1 cellular context compared by ENCODE assay signal in the genomic region with DNA sequence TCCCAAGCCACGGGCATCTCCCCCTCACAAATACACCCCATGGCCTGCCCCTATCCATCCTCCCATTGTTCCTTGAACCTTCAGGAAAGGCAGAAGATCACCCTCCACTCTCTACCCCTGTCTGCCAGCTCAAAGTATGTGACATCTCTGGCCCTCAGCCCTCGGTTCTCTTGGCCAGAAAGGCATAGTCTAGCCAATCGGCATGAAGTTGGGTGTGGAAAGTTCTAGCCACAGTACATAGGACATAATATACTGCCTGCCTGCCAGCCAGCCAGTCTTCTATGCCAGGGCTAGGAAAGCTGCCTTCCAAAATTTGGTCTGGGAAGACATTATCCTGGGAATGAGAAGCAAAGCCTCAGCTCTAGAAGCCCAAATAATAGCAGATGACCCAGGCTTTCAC.
TF ChIP-seq lines count a peak whose summit lies in the region.

No MANE protein-coding gene starts in this region.

TF ChIP-seq in GM23338, 12 proteins besides CTCF, POLR2A, EP300 and RAD21 (continued from another document):
- TF ChIP-seq, protein P1, sequence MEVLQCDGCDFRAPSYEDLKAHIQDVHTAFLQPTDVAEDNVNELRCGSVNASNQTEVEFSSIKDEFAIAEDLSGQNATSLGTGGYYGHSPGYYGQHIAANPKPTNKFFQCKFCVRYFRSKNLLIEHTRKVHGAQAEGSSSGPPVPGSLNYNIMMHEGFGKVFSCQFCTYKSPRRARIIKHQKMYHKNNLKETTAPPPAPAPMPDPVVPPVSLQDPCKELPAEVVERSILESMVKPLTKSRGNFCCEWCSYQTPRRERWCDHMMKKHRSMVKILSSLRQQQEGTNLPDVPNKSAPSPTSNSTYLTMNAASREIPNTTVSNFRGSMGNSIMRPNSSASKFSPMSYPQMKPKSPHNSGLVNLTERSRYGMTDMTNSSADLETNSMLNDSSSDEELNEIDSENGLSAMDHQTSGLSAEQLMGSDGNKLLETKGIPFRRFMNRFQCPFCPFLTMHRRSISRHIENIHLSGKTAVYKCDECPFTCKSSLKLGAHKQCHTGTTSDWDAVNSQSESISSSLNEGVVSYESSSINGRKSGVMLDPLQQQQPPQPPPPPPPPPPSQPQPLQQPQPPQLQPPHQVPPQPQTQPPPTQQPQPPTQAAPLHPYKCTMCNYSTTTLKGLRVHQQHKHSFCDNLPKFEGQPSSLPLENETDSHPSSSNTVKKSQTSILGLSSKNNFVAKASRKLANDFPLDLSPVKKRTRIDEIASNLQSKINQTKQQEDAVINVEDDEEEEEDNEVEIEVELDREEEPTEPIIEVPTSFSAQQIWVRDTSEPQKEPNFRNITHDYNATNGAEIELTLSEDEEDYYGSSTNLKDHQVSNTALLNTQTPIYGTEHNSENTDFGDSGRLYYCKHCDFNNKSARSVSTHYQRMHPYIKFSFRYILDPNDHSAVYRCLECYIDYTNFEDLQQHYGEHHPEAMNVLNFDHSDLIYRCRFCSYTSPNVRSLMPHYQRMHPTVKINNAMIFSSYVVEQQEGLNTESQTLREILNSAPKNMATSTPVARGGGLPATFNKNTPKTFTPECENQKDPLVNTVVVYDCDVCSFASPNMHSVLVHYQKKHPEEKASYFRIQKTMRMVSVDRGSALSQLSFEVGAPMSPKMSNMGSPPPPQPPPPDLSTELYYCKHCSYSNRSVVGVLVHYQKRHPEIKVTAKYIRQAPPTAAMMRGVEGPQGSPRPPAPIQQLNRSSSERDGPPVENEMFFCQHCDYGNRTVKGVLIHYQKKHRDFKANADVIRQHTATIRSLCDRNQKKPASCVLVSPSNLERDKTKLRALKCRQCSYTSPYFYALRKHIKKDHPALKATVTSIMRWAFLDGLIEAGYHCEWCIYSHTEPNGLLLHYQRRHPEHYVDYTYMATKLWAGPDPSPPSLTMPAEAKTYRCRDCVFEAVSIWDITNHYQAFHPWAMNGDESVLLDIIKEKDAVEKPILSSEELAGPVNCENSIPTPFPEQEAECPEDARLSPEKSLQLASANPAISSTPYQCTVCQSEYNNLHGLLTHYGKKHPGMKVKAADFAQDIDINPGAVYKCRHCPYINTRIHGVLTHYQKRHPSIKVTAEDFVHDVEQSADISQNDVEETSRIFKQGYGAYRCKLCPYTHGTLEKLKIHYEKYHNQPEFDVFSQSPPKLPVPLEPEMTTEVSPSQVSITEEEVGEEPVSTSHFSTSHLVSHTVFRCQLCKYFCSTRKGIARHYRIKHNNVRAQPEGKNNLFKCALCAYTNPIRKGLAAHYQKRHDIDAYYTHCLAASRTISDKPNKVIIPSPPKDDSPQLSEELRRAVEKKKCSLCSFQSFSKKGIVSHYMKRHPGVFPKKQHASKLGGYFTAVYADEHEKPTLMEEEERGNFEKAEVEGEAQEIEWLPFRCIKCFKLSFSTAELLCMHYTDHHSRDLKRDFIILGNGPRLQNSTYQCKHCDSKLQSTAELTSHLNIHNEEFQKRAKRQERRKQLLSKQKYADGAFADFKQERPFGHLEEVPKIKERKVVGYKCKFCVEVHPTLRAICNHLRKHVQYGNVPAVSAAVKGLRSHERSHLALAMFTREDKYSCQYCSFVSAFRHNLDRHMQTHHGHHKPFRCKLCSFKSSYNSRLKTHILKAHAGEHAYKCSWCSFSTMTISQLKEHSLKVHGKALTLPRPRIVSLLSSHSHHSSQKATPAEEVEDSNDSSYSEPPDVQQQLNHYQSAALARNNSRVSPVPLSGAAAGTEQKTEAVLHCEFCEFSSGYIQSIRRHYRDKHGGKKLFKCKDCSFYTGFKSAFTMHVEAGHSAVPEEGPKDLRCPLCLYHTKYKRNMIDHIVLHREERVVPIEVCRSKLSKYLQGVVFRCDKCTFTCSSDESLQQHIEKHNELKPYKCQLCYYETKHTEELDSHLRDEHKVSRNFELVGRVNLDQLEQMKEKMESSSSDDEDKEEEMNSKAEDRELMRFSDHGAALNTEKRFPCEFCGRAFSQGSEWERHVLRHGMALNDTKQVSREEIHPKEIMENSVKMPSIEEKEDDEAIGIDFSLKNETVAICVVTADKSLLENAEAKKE (CRISPR knock-in tag; IDR thresholded peaks at IDR 0.05), result no peak
- TF ChIP-seq NANOG (IDR thresholded peaks at IDR 0.05; ENCODE audit: borderline replicate concordance), result no peak
- TF ChIP-seq POLR2AphosphoS5 (IDR thresholded peaks at IDR 0.05; ENCODE audit: low read depth), result no peak
- no peak for TF ChIP-seq STAT1 (IDR thresholded peaks at IDR 0.05; ENCODE audit: unreplicated experiment)
- no peak for TF ChIP-seq ZNF331 (CRISPR knock-in tag; IDR thresholded peaks at IDR 0.05; ENCODE audit: low read depth)
- TF ChIP-seq, protein P2, sequence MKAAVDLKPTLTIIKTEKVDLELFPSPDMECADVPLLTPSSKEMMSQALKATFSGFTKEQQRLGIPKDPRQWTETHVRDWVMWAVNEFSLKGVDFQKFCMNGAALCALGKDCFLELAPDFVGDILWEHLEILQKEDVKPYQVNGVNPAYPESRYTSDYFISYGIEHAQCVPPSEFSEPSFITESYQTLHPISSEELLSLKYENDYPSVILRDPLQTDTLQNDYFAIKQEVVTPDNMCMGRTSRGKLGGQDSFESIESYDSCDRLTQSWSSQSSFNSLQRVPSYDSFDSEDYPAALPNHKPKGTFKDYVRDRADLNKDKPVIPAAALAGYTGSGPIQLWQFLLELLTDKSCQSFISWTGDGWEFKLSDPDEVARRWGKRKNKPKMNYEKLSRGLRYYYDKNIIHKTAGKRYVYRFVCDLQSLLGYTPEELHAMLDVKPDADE (IDR thresholded peaks at IDR 0.05), result no peak
- TF ChIP-seq ZNF114 (CRISPR knock-in tag; IDR thresholded peaks at IDR 0.05), result no peak
